In the genomic region with DNA sequence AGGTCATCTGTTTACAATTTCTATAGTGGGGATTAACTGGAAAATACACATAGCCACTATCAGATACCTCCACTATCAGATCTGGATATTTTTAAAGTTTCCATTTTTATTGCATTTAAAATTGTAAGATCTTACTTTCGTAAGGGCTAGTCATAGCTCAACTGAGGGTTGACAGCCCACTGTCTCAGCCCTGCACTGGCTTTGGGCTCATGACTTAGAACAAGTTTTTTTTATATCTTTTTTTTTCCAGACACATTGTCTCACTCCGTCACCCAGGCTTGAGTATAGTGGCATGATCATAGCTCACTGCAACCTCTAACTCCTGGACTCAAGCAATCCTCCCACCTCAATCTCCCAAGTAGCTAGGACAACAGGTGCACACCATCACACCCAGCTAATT, we compare ENCODE assay signal across 17 cellular contexts. TPM values are rescaled to one million over a fixed set of nuclear protein-coding genes. Genes with fewer than 3 reads are reported as not detected.
DNase-seq lines count a peak whose midpoint lies in the region; ATAC-seq lines count a peak whose summit lies in the region.
"Had no signal": no experiment of that assay in that cellular context is flagged by ENCODE, and none has a peak within 500 bp of the region (broad histone marks: within the 10 kb centered on the region; RNA-seq: fewer than 3 reads in every experiment).

No MANE protein-coding gene starts in this region.

- H3K4me1 Mint-ChIP-seq in activated CD4-positive, alpha-beta T cell treated with anti-CD3 and anti-CD28 coated beads for 36 hours, result no peaks in the 10 kb centered on the region
- peaks cover 3% of the 10 kb centered on the region for H3K4me1 Mint-ChIP-seq in activated T-cell treated with anti-CD3 and anti-CD28 coated beads, Interleukin-2, amount 50 U/mL, for 24 hours (ENCODE audit: low read depth)
- no peaks in the 10 kb centered on the region for H3K4me1 Mint-ChIP-seq in stimulated activated naive CD8-positive, alpha-beta T cell treated with anti-CD3 and anti-CD28 coated beads, Interleukin-15, amount 100 ng/mL, for 72 hours
- H3K4me1 Mint-ChIP-seq: B cell had no signal

- H3K27me3 Mint-ChIP-seq in activated CD4-positive, alpha-beta T cell treated with anti-CD3 and anti-CD28 coated beads for 36 hours, result peaks cover 6% of the 10 kb centered on the region
- H3K27me3 Mint-ChIP-seq in activated T-cell treated with anti-CD3 and anti-CD28 coated beads, Interleukin-2, amount 50 U/mL, for 24 hours, result peaks cover 12% of the 10 kb centered on the region
- H3K27me3 Mint-ChIP-seq in stimulated activated naive CD8-positive, alpha-beta T cell treated with anti-CD3 and anti-CD28 coated beads, Interleukin-15, amount 100 ng/mL, for 72 hours, result no peaks in the 10 kb centered on the region
- H3K27me3 Mint-ChIP-seq: B cell had no signal

- CTCF ChIA-PET in activated CD4-positive, alpha-beta T cell treated with anti-CD3 and anti-CD28 coated beads for 36 hours (lab: Charles Lee), result interaction anchor here (0.7 to 1.9 kb wide), 2 partner anchors 14 to 29 kb away, joined by 3 to 8 read pairs; no protein-coding TSS in a partner anchor

- H3K36me3 Mint-ChIP-seq in activated CD4-positive, alpha-beta T cell treated with anti-CD3 and anti-CD28 coated beads for 36 hours (ENCODE audit: low read depth), result no peaks in the 10 kb centered on the region
- no peaks in the 10 kb centered on the region for H3K36me3 Mint-ChIP-seq in activated T-cell treated with anti-CD3 and anti-CD28 coated beads, Interleukin-2, amount 50 U/mL, for 24 hours (ENCODE audit: low read depth)
- H3K36me3 Mint-ChIP-seq: CD8-positive, alpha-beta T cell had no signal

- no peak overlapping the region for H3K27ac Mint-ChIP-seq in activated CD4-positive, alpha-beta T cell treated with anti-CD3 and anti-CD28 coated beads for 36 hours
- peak overlapping the region; percentile 51 for H3K27ac Mint-ChIP-seq in activated T-cell treated with anti-CD3 and anti-CD28 coated beads, Interleukin-2, amount 50 U/mL, for 24 hours
- H3K27ac Mint-ChIP-seq in stimulated activated naive CD8-positive, alpha-beta T cell treated with anti-CD3 and anti-CD28 coated beads, Interleukin-15, amount 100 ng/mL, for 72 hours, result no peak overlapping the region
- H3K27ac Mint-ChIP-seq: B cell; CD4-positive, alpha-beta T cell; CD8-positive, alpha-beta T cell had no signal

- POLR2A ChIA-PET in activated CD4-positive, alpha-beta T cell treated with anti-CD3 and anti-CD28 coated beads for 36 hours (lab: Charles Lee), result interaction anchor here (0.7 kb wide), 1 partner anchor 64 kb away, joined by 7 read pairs; no protein-coding TSS in a partner anchor

- intact Hi-C loops in activated CD4-positive, alpha-beta T cell treated with anti-CD3 and anti-CD28 coated beads for 36 hours (cut with DNase I, micrococcal nuclease), result no loop called here

- H3K9me3 Mint-ChIP-seq in activated CD4-positive, alpha-beta T cell treated with anti-CD3 and anti-CD28 coated beads for 36 hours (ENCODE audit: low read depth), result no peaks in the 10 kb centered on the region
- H3K9me3 Mint-ChIP-seq in activated T-cell treated with anti-CD3 and anti-CD28 coated beads, Interleukin-2, amount 50 U/mL, for 24 hours, result no peaks in the 10 kb centered on the region
- no peaks in the 10 kb centered on the region for H3K9me3 Mint-ChIP-seq in stimulated activated naive CD8-positive, alpha-beta T cell treated with anti-CD3 and anti-CD28 coated beads, Interleukin-15, amount 100 ng/mL, for 72 hours
- H3K9me3 Mint-ChIP-seq: CD4-positive, alpha-beta T cell; CD8-positive, alpha-beta T cell had no signal

- ATAC-seq in activated CD4-positive, alpha-beta T cell treated with anti-CD3 and anti-CD28 coated beads for 36 hours, result peak; percentile 33
- ATAC-seq in stimulated activated naive CD8-positive, alpha-beta T cell treated with anti-CD3 and anti-CD28 coated beads, Interleukin-15, Interleukin-2, amounts not matched to agents 100 U/mL and 50 U/mL, for 24 hours, result peak; percentile 38
- ATAC-seq in stimulated activated naive CD8-positive, alpha-beta T cell treated with anti-CD3 and anti-CD28 coated beads, Interleukin-15, amount 100 ng/mL, for 72 hours, result no peak
- ATAC-seq: A549; CD8-positive, alpha-beta T cell had no signal

- no peak for DNase-seq in activated CD4-positive, alpha-beta T cell treated with anti-CD3 and anti-CD28 coated beads for 36 hours
- DNase-seq in activated CD4-positive, alpha-beta T cell treated with anti-CD3 and anti-CD28 coated beads, Interleukin-2, amount 50 U/mL, for 48 hours, result no peak
- DNase-seq in activated T-cell treated with anti-CD3 and anti-CD28 coated beads, Interleukin-2, amount 50 U/mL, for 24 hours, result no peak
- DNase-seq in activated T-cell treated with anti-CD3 and anti-CD28 coated beads, Interleukin-2, amount 50 U/mL, for 1 hour, result no peak
- DNase-seq in stimulated activated naive CD8-positive, alpha-beta T cell treated with anti-CD3 and anti-CD28 coated beads, Interleukin-15, Interleukin-2, amounts not matched to agents 100 U/mL and 50 U/mL, for 24 hours, result no peak
- no peak for DNase-seq in stimulated activated naive CD8-positive, alpha-beta T cell treated with anti-CD3 and anti-CD28 coated beads, Interleukin-15, amount 100 ng/mL, for 72 hours
- DNase-seq in activated gamma-delta T cell (lab: John Stamatoyannopoulos, UW), result no peak
- DNase-seq: AML-193; Caco-2; Calu3; CD4-positive, alpha-beta T cell; CD8-positive, alpha-beta T cell; DMS79 treated with DMSO at 0.1 percent for 48 hours; GF-D8 had no signal

- no peak overlapping the region for H3K4me3 Mint-ChIP-seq in activated CD4-positive, alpha-beta T cell treated with anti-CD3 and anti-CD28 coated beads for 36 hours
- H3K4me3 Mint-ChIP-seq in activated T-cell treated with anti-CD3 and anti-CD28 coated beads, Interleukin-2, amount 50 U/mL, for 24 hours, result no peak overlapping the region
- H3K4me3 Mint-ChIP-seq in stimulated activated naive CD8-positive, alpha-beta T cell treated with anti-CD3 and anti-CD28 coated beads, Interleukin-15, amount 100 ng/mL, for 72 hours, result no peak overlapping the region
- H3K4me3 Mint-ChIP-seq: B cell; CD4-positive, alpha-beta T cell; CD8-positive, alpha-beta T cell had no signal

RNA-seq across cellular contexts. Expression of gene DNAJC13, which starts 48.8 kb away (rescaled TPM):
- 10 to 100 TPM; 29.9 to 33.5 TPM for total RNA-seq in activated CD4-positive, alpha-beta T cell treated with anti-CD3 and anti-CD28 coated beads for 36 hours

RNA-seq across cellular contexts. Expression of gene ACP3, which starts 51.3 kb away (rescaled TPM):
- total RNA-seq in activated CD4-positive, alpha-beta T cell treated with anti-CD3 and anti-CD28 coated beads for 36 hours, result not detected
- total RNA-seq: A172; CD4-positive, alpha-beta T cell; CD8-positive, alpha-beta T cell had no signal
